In the genomic region with DNA sequence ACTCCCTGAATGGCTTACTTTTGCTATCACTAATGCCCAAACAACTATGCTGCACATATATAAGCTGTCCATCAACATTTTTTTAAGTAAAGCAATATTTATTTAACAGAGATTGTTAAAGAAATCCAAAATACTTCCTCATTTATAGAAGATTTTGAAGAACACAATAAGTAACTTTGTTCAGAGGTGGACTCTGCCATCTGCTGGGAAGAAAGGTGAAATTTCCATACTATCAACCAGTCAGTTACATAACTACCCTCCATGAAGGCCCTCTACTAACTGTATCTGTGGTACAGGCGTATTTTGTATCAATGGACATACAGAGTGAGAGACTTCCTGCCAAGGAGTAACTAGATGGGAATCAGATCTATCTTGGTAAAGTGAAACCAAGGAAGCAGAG, we compare ENCODE assay signal across 2 cellular contexts.
TF ChIP-seq lines count a peak whose summit lies in the region.

No MANE protein-coding gene starts in this region.

TF ChIP-seq in GM23338, 12 proteins besides CTCF, POLR2A, EP300 and RAD21 (continued from another document):
- no peak for TF ChIP-seq REST (IDR thresholded peaks at IDR 0.05; ENCODE audit: unreplicated experiment)
- no peak for TF ChIP-seq POLR2AphosphoS5 (IDR thresholded peaks at IDR 0.05; ENCODE audit: low read depth)
- no peak for TF ChIP-seq ZNF331 (CRISPR knock-in tag; IDR thresholded peaks at IDR 0.05; ENCODE audit: low read depth)
- TF ChIP-seq, protein P1, sequence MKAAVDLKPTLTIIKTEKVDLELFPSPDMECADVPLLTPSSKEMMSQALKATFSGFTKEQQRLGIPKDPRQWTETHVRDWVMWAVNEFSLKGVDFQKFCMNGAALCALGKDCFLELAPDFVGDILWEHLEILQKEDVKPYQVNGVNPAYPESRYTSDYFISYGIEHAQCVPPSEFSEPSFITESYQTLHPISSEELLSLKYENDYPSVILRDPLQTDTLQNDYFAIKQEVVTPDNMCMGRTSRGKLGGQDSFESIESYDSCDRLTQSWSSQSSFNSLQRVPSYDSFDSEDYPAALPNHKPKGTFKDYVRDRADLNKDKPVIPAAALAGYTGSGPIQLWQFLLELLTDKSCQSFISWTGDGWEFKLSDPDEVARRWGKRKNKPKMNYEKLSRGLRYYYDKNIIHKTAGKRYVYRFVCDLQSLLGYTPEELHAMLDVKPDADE (IDR thresholded peaks at IDR 0.05) = no peak
- TF ChIP-seq, protein P2, sequence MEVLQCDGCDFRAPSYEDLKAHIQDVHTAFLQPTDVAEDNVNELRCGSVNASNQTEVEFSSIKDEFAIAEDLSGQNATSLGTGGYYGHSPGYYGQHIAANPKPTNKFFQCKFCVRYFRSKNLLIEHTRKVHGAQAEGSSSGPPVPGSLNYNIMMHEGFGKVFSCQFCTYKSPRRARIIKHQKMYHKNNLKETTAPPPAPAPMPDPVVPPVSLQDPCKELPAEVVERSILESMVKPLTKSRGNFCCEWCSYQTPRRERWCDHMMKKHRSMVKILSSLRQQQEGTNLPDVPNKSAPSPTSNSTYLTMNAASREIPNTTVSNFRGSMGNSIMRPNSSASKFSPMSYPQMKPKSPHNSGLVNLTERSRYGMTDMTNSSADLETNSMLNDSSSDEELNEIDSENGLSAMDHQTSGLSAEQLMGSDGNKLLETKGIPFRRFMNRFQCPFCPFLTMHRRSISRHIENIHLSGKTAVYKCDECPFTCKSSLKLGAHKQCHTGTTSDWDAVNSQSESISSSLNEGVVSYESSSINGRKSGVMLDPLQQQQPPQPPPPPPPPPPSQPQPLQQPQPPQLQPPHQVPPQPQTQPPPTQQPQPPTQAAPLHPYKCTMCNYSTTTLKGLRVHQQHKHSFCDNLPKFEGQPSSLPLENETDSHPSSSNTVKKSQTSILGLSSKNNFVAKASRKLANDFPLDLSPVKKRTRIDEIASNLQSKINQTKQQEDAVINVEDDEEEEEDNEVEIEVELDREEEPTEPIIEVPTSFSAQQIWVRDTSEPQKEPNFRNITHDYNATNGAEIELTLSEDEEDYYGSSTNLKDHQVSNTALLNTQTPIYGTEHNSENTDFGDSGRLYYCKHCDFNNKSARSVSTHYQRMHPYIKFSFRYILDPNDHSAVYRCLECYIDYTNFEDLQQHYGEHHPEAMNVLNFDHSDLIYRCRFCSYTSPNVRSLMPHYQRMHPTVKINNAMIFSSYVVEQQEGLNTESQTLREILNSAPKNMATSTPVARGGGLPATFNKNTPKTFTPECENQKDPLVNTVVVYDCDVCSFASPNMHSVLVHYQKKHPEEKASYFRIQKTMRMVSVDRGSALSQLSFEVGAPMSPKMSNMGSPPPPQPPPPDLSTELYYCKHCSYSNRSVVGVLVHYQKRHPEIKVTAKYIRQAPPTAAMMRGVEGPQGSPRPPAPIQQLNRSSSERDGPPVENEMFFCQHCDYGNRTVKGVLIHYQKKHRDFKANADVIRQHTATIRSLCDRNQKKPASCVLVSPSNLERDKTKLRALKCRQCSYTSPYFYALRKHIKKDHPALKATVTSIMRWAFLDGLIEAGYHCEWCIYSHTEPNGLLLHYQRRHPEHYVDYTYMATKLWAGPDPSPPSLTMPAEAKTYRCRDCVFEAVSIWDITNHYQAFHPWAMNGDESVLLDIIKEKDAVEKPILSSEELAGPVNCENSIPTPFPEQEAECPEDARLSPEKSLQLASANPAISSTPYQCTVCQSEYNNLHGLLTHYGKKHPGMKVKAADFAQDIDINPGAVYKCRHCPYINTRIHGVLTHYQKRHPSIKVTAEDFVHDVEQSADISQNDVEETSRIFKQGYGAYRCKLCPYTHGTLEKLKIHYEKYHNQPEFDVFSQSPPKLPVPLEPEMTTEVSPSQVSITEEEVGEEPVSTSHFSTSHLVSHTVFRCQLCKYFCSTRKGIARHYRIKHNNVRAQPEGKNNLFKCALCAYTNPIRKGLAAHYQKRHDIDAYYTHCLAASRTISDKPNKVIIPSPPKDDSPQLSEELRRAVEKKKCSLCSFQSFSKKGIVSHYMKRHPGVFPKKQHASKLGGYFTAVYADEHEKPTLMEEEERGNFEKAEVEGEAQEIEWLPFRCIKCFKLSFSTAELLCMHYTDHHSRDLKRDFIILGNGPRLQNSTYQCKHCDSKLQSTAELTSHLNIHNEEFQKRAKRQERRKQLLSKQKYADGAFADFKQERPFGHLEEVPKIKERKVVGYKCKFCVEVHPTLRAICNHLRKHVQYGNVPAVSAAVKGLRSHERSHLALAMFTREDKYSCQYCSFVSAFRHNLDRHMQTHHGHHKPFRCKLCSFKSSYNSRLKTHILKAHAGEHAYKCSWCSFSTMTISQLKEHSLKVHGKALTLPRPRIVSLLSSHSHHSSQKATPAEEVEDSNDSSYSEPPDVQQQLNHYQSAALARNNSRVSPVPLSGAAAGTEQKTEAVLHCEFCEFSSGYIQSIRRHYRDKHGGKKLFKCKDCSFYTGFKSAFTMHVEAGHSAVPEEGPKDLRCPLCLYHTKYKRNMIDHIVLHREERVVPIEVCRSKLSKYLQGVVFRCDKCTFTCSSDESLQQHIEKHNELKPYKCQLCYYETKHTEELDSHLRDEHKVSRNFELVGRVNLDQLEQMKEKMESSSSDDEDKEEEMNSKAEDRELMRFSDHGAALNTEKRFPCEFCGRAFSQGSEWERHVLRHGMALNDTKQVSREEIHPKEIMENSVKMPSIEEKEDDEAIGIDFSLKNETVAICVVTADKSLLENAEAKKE (CRISPR knock-in tag; IDR thresholded peaks at IDR 0.05) = no peak
- TF ChIP-seq EZH2 (IDR thresholded peaks at IDR 0.05; ENCODE audit: low read depth, unreplicated experiment) = no peak

TF ChIP-seq in endothelial cell of umbilical vein, 7 proteins besides CTCF, POLR2A, EP300 and RAD21 (continued from another document):
- no peak for TF ChIP-seq JUN (IDR thresholded peaks at IDR 0.05; ENCODE audit: borderline replicate concordance, insufficient read depth, insufficient read length, low read depth)
- no peak for TF ChIP-seq GATA2 (IDR thresholded peaks at IDR 0.05; ENCODE audit: insufficient read depth, insufficient read length, low read depth, low read length)
